ENCODE assay signal across 13 cellular contexts in genomic region chr7:153835104-153835503, GRCh38.
A peak's percentile ranks its signal among the peaks of the same experiment; 100 is the strongest.
DNase-seq lines count a peak whose midpoint lies in the region; ATAC-seq and FAIRE-seq lines count a peak whose summit lies in the region.
"Had no signal": no experiment of that assay in that cellular context is flagged by ENCODE, and none has a peak within 500 bp of the region (broad histone marks: within the 10 kb centered on the region; RNA-seq: fewer than 3 reads in every experiment).

No MANE protein-coding gene starts in this region.

- ATAC-seq in sciatic nerve (peak; percentile 54), GM19351 (IDR thresholded peaks at IDR 0.05; ENCODE audit: unreplicated experiment) (no peak), HG03097 (IDR thresholded peaks at IDR 0.05; ENCODE audit: low FRiP score, unreplicated experiment) (no peak)

- intact Hi-C loops in sciatic nerve (cut with DNase I): no loop called here

- DNase-seq in NCI-H2107 treated with DMSO at 0.1 percent for 48 hours (lab: John Stamatoyannopoulos, UW; ENCODE audit: unreplicated experiment) (peak; percentile 5), NCI-H2107 (lab: John Stamatoyannopoulos, UW) (no peak), NCI-H2081 treated with DMSO at 0.1 percent for 48 hours (lab: John Stamatoyannopoulos, UW) (peak; percentile 38), sciatic nerve (ENCODE audit: low spot score) (no peak)
- no peak for DNase-seq in stimulated activated CD4-positive, alpha-beta T cell treated with anti-CD3 and anti-CD28 coated beads, Interleukin-12 subunit alpha, Interleukin-12 subunit beta, amount 100 ng/mL, for 4 hours
- DNase-seq: glutamatergic neuron; NCI-H774; posterior cingulate gyrus; stimulated activated CD4-positive, alpha-beta T cell treated with anti-CD3 and anti-CD28 coated beads, Interleukin-4, amount 100 ng/mL, for 4 hours had no signal

- peak; percentile 70 for FAIRE-seq in endometrium (lab: Jason Lieb, UNC)
- FAIRE-seq: GM12892 had no signal

Comparison
In these comparisons a context has a peak if more than half of its experiments do, and no peak if none do; other contexts are left out.
1. DNase-seq: peak in NCI-H2107 treated with DMSO at 0.1 percent for 48 hours (single experiment) and NCI-H2081 treated with DMSO at 0.1 percent for 48 hours (single experiment); none in NCI-H2107 (single experiment), sciatic nerve (single experiment) and stimulated activated CD4-positive, alpha-beta T cell treated with anti-CD3 and anti-CD28 coated beads, Interleukin-12 subunit alpha, Interleukin-12 subunit beta, amount 100 ng/mL, for 4 hours (single experiment).